ENCODE assay signal across 11 cellular contexts in genomic region chr2:101842471-101842870, GRCh38.
DNase-seq lines count a peak whose midpoint lies in the region; ATAC-seq lines count a peak whose summit lies in the region.
"Had no signal": no experiment of that assay in that cellular context is flagged by ENCODE, and none has a peak within 500 bp of the region (broad histone marks: within the 10 kb centered on the region; RNA-seq: fewer than 3 reads in every experiment).

No MANE protein-coding gene starts in this region.

- no peak for ATAC-seq in naive thymus-derived CD4-positive, alpha-beta T cell
- no peak for ATAC-seq in HG03108 (IDR thresholded peaks at IDR 0.05; ENCODE audit: unreplicated experiment)
- ATAC-seq in GM18867 (IDR thresholded peaks at IDR 0.05; ENCODE audit: unreplicated experiment) = no peak

- H3K27me3 Mint-ChIP-seq in CD4-positive, alpha-beta memory T cell = no peaks in the 10 kb centered on the region
- H3K27me3 Mint-ChIP-seq in naive thymus-derived CD4-positive, alpha-beta T cell = no peaks in the 10 kb centered on the region

- CTCF ChIA-PET in CD4-positive, alpha-beta memory T cell (lab: Charles Lee; ENCODE audit: partially characterized antibody) = no interaction called here
- CTCF ChIA-PET in naive thymus-derived CD4-positive, alpha-beta T cell (lab: Charles Lee) = no interaction called here

- H3K9me3 ChIP-seq in CD4-positive, alpha-beta memory T cell (ENCODE audit: control insufficient read depth in 1 of 2, low read length in 2 of 2) = no peaks in the 10 kb centered on the region
- H3K9me3 ChIP-seq in naive thymus-derived CD4-positive, alpha-beta T cell (ENCODE audit: control insufficient read depth in 2 of 3, low read length in 3 of 3) = no peaks in the 10 kb centered on the region

- H3K4me1 ChIP-seq in CD4-positive, alpha-beta memory T cell (ENCODE audit: insufficient read depth, low read length) = peaks cover 20% of the 10 kb centered on the region
- H3K4me1 ChIP-seq in naive thymus-derived CD4-positive, alpha-beta T cell (ENCODE audit: control insufficient read depth in 2 of 2, insufficient read depth in 2 of 2, low read length in 2 of 2) = peaks cover 0 to 8% of the 10 kb centered on the region in 2 donors

- peaks cover 21 to 45% (median 37%) of the 10 kb centered on the region in 4 donors for H3K4me1 Mint-ChIP-seq in CD4-positive, alpha-beta memory T cell
- peaks cover 23 to 64% (median 53%) of the 10 kb centered on the region in 7 donors for H3K4me1 Mint-ChIP-seq in naive thymus-derived CD4-positive, alpha-beta T cell

- peak overlapping the region in 6 of 7 donors; percentile 37 to 83 (median 68) for H3K27ac Mint-ChIP-seq in CD4-positive, alpha-beta memory T cell
- peak overlapping the region in 6 of 9 donors; percentile 13 to 73 (median 46) for H3K27ac Mint-ChIP-seq in naive thymus-derived CD4-positive, alpha-beta T cell

- no peak for DNase-seq in CD4-positive, alpha-beta memory T cell
- DNase-seq in Kasumi-1 (lab: John Stamatoyannopoulos, UW) = peak; percentile 87
- no peak for DNase-seq in naive thymus-derived CD4-positive, alpha-beta T cell
- DNase-seq in iPS-NIHi7 (ENCODE audit: extremely low spot score) = no peak
- no peak for DNase-seq in DMS153 treated with DMSO at 0.1 percent for 48 hours (lab: John Stamatoyannopoulos, UW; ENCODE audit: unreplicated experiment)
- DNase-seq: kidney, NCI-H2081 treated with DMSO at 0.1 percent for 48 hours had no signal

- H3K36me3 ChIP-seq in CD4-positive, alpha-beta memory T cell (ENCODE audit: insufficient read depth, low read length) = peaks cover 68% of the 10 kb centered on the region
- H3K36me3 ChIP-seq in naive thymus-derived CD4-positive, alpha-beta T cell (ENCODE audit: control insufficient read depth in 2 of 3, insufficient read depth in 3 of 3, low read length in 3 of 3) = peaks cover 21 to 77% (median 33%) of the 10 kb centered on the region in 3 experiments

- intact Hi-C loops in CD4-positive, alpha-beta memory T cell (cut with micrococcal nuclease) = no loop called here
- intact Hi-C loops in naive thymus-derived CD4-positive, alpha-beta T cell (cut with micrococcal nuclease) = no loop called here

- no peak overlapping the region for H3K4me3 ChIP-seq in CD4-positive, alpha-beta memory T cell (ENCODE audit: low read length in 2 of 2)
- H3K4me3 ChIP-seq in naive thymus-derived CD4-positive, alpha-beta T cell (ENCODE audit: low read length) = no peak overlapping the region

- POLR2A ChIA-PET in CD4-positive, alpha-beta memory T cell (lab: Charles Lee; ENCODE audit: partially characterized antibody) = no interaction called here
- POLR2A ChIA-PET in naive thymus-derived CD4-positive, alpha-beta T cell (lab: Charles Lee) = no interaction called here

- no peaks in the 10 kb centered on the region for H3K9me3 Mint-ChIP-seq in CD4-positive, alpha-beta memory T cell
- no peaks in the 10 kb centered on the region for H3K9me3 Mint-ChIP-seq in naive thymus-derived CD4-positive, alpha-beta T cell
- H3K9me3 Mint-ChIP-seq: CD14-positive monocyte had no signal

- H3K4me3 Mint-ChIP-seq in CD4-positive, alpha-beta memory T cell = peak overlapping the region in 2 of 8 donors; percentile 9 to 20
- peak overlapping the region in 7 of 10 donors; percentile 6 to 67 (median 40) for H3K4me3 Mint-ChIP-seq in naive thymus-derived CD4-positive, alpha-beta T cell
- H3K4me3 Mint-ChIP-seq: CD14-positive monocyte had no signal

- H3K27me3 ChIP-seq in CD4-positive, alpha-beta memory T cell (ENCODE audit: insufficient read depth, low read length) = no peaks in the 10 kb centered on the region
- H3K27me3 ChIP-seq in naive thymus-derived CD4-positive, alpha-beta T cell (ENCODE audit: control insufficient read depth in 2 of 2, insufficient read depth in 2 of 2, low read length in 2 of 2) = no peaks in the 10 kb centered on the region

- H3K36me3 Mint-ChIP-seq in CD4-positive, alpha-beta memory T cell = peaks cover 69 to 89% of the 10 kb centered on the region in 2 donors
- peaks cover 39 to 56% (median 46%) of the 10 kb centered on the region in 5 donors for H3K36me3 Mint-ChIP-seq in naive thymus-derived CD4-positive, alpha-beta T cell

- H3K27ac ChIP-seq in CD4-positive, alpha-beta memory T cell (ENCODE audit: low read depth, low read length) = no peak overlapping the region
- peak overlapping the region; percentile 29 for H3K27ac ChIP-seq in angular gyrus (ENCODE audit: low read depth, low read length)
- no peak overlapping the region for H3K27ac ChIP-seq in naive thymus-derived CD4-positive, alpha-beta T cell (ENCODE audit: low read depth, low read length)

Comparison
In these comparisons a context has a peak if more than half of its experiments do, and no peak if none do; other contexts are left out.
1. DNase-seq: peak in Kasumi-1 (2 of 2); none in CD4-positive, alpha-beta memory T cell (0 of 5), naive thymus-derived CD4-positive, alpha-beta T cell (0 of 9), iPS-NIHi7 (single experiment) and DMS153 treated with DMSO at 0.1 percent for 48 hours (single experiment).